ENCODE assay signal across 36 cellular contexts in the genomic region with DNA sequence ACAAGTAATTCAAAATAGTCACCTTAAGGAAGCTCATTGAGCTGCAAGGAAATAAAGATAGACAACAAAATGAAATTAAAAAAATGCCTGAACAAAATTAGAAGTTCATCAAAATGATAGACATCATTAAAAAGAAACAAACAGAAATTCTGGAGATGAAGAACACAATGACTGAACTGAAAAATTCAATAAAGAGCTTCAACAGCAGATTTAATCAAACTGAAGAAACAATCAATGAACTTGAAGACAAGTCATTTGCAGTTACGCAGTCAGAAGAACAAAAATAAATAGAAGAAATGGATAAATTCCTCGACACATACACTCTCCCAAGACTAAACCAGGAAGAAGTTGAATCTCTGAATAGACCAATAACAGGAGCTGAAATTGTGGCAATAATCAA.
"Had no signal": no experiment of that assay in that cellular context is flagged by ENCODE, and none has a peak within 500 bp of the region (broad histone marks: within the 10 kb centered on the region; RNA-seq: fewer than 3 reads in every experiment).

No MANE protein-coding gene starts in this region.

- H3K36me3 Mint-ChIP-seq: activated CD4-positive, alpha-beta memory T cell treated with anti-CD3 and anti-CD28 coated beads for 36 hours; activated CD8-positive, alpha-beta memory T cell treated with anti-CD3 and anti-CD28 coated beads, Interleukin-2, amount 10 ng/mL, durations not matched to agents 7 days and 5 days; activated naive CD4-positive, alpha-beta T cell treated with anti-CD3 and anti-CD28 coated beads, Interleukin-2, amount 10 ng/mL, durations not matched to agents 7 days and 5 days; activated naive CD8-positive, alpha-beta T cell treated with anti-CD3 and anti-CD28 coated beads, Interleukin-2, amount 10 ng/mL, durations not matched to agents 7 days and 5 days had no signal

- H3K4me1 Mint-ChIP-seq: activated B cell treated with CpG ODN at 0.5 μM for 24 hours; activated CD4-positive, alpha-beta T cell treated with anti-CD3 and anti-CD28 coated beads, Interleukin-2, amount 10 ng/mL, durations not matched to agents 24 days and 14 days; activated CD8-positive, alpha-beta memory T cell treated with anti-CD3 and anti-CD28 coated beads, Interleukin-2, amount 10 ng/mL, durations not matched to agents 7 days and 5 days; activated naive CD4-positive, alpha-beta T cell treated with anti-CD3 and anti-CD28 coated beads, Interleukin-2, amount 10 ng/mL, durations not matched to agents 7 days and 5 days; activated naive CD4-positive, alpha-beta T cell treated with anti-CD3 and anti-CD28 coated beads, Interleukin-2, amount 50 U/mL, for 24 hours; activated naive CD8-positive, alpha-beta T cell treated with anti-CD3 and anti-CD28 coated beads, Interleukin-2, amount 10 ng/mL, durations not matched to agents 7 days and 5 days; activated naive CD8-positive, alpha-beta T cell treated with anti-CD3 and anti-CD28 coated beads, Interleukin-2, amount 50 U/mL, for 24 hours; brain; central memory CD8-positive, alpha-beta T cell had no signal

- H3K27me3 ChIP-seq: ascending aorta, cardiac muscle cell had no signal

- H3K4me1 ChIP-seq: ascending aorta had no signal

- DNase-seq: activated B cell treated with CpG ODN at 0.5 μM for 24 hours; activated CD4-positive, alpha-beta memory T cell treated with anti-CD3 and anti-CD28 coated beads for 36 hours; activated CD4-positive, alpha-beta T cell treated with anti-CD3 and anti-CD28 coated beads for 4 hours; activated CD4-positive, alpha-beta T cell treated with anti-CD3 and anti-CD28 coated beads, Interleukin-2, amount 10 ng/mL, durations not matched to agents 24 days and 14 days; activated CD4-positive, alpha-beta T cell treated with anti-CD3 and anti-CD28 coated beads, Interleukin-2, amount 50 U/mL, for 1 hour; activated CD4-positive, alpha-beta T cell treated with anti-CD3 and anti-CD28 coated beads, Interleukin-2, amount 50 U/mL, for 4 hours; activated CD4-positive, CD25-positive, alpha-beta regulatory T cell treated with anti-CD3 and anti-CD28 coated beads, Interleukin-2, amount 50 U/mL, for 72 hours; activated CD8-positive, alpha-beta memory T cell treated with anti-CD3 and anti-CD28 coated beads for 24 hours; activated CD8-positive, alpha-beta memory T cell treated with anti-CD3 and anti-CD28 coated beads, Interleukin-2, amount 10 ng/mL, durations not matched to agents 7 days and 5 days; activated CD8-positive, alpha-beta memory T cell treated with anti-CD3 and anti-CD28 coated beads, Interleukin-2, amount 50 U/mL, for 48 hours; activated CD8-positive, alpha-beta T cell treated with anti-CD3 and anti-CD28 coated beads, Interleukin-2, amount 10 ng/mL, durations not matched to agents 7 days and 5 days; activated effector memory CD4-positive, alpha-beta T cell treated with Interleukin-2 at 50 U/mL for 16 hours; activated gamma-delta T cell; activated naive CD4-positive, alpha-beta T cell treated with anti-CD3 and anti-CD28 coated beads, Interleukin-2, amount 10 ng/mL, durations not matched to agents 7 days and 5 days; activated naive CD4-positive, alpha-beta T cell treated with Interleukin-2 at 50 U/mL for 16 hours; activated naive CD8-positive, alpha-beta T cell treated with anti-CD3 and anti-CD28 coated beads, Interleukin-2, amount 10 ng/mL, durations not matched to agents 7 days and 5 days; activated naive CD8-positive, alpha-beta T cell treated with anti-CD3 and anti-CD28 coated beads, Interleukin-2, amount 50 U/mL, for 24 hours; activated T-cell treated with anti-CD3 and anti-CD28 coated beads, Interleukin-2, amount 50 U/mL, for 24 hours; activated T-cell treated with anti-CD3 and anti-CD28 coated beads, Interleukin-2, amount 50 U/mL, for 48 hours; amygdala; anterior cingulate cortex; caudate nucleus; cerebellar nuclear complex; T-helper 1 cell; T-helper 2 cell; T-helper 9 cell had no signal

- H3K27me3 Mint-ChIP-seq: activated B cell treated with CpG ODN at 0.5 μM for 24 hours; activated CD4-positive, alpha-beta memory T cell treated with anti-CD3 and anti-CD28 coated beads for 36 hours; activated CD4-positive, alpha-beta T cell treated with anti-CD3 and anti-CD28 coated beads, Interleukin-2, amount 10 ng/mL, durations not matched to agents 24 days and 14 days; activated CD8-positive, alpha-beta memory T cell treated with anti-CD3 and anti-CD28 coated beads, Interleukin-2, amount 10 ng/mL, durations not matched to agents 7 days and 5 days; activated naive CD4-positive, alpha-beta T cell treated with anti-CD3 and anti-CD28 coated beads, Interleukin-2, amount 10 ng/mL, durations not matched to agents 7 days and 5 days; activated naive CD4-positive, alpha-beta T cell treated with anti-CD3 and anti-CD28 coated beads, Interleukin-2, amount 50 U/mL, for 24 hours; activated naive CD8-positive, alpha-beta T cell; activated naive CD8-positive, alpha-beta T cell treated with anti-CD3 and anti-CD28 coated beads, Interleukin-2, amount 10 ng/mL, durations not matched to agents 7 days and 5 days; activated naive CD8-positive, alpha-beta T cell treated with anti-CD3 and anti-CD28 coated beads, Interleukin-2, amount 50 U/mL, for 24 hours; activated T-cell treated with anti-CD3 and anti-CD28 coated beads, Interleukin-2, amount 50 U/mL, for 24 hours; brain; central memory CD8-positive, alpha-beta T cell had no signal

- H3K4me3 ChIP-seq: ascending aorta, cardiac muscle cell had no signal

- H3K36me3 ChIP-seq: ascending aorta, cardiac muscle cell had no signal

- H3K27ac ChIP-seq: ascending aorta, cardiac muscle cell, VCaP had no signal

- ATAC-seq: activated CD8-positive, alpha-beta memory T cell treated with anti-CD3 and anti-CD28 coated beads, Interleukin-2, amount 10 ng/mL, durations not matched to agents 7 days and 5 days; activated CD8-positive, alpha-beta T cell treated with anti-CD3 and anti-CD28 coated beads, Interleukin-2, amount 10 ng/mL, durations not matched to agents 7 days and 5 days; activated naive CD8-positive, alpha-beta T cell treated with anti-CD3 and anti-CD28 coated beads, Interleukin-2, amount 50 U/mL, for 24 hours had no signal

- H3K4me3 Mint-ChIP-seq: activated B cell treated with CpG ODN at 0.5 μM for 24 hours; activated CD4-positive, alpha-beta memory T cell treated with anti-CD3 and anti-CD28 coated beads for 36 hours; activated CD4-positive, alpha-beta T cell treated with anti-CD3 and anti-CD28 coated beads, Interleukin-2, amount 10 ng/mL, durations not matched to agents 24 days and 14 days; activated CD8-positive, alpha-beta memory T cell treated with anti-CD3 and anti-CD28 coated beads, Interleukin-2, amount 10 ng/mL, durations not matched to agents 7 days and 5 days; activated CD8-positive, alpha-beta T cell treated with anti-CD3 and anti-CD28 coated beads, Interleukin-2, amount 10 ng/mL, durations not matched to agents 7 days and 5 days; activated naive CD4-positive, alpha-beta T cell treated with anti-CD3 and anti-CD28 coated beads, Interleukin-2, amount 10 ng/mL, durations not matched to agents 7 days and 5 days; activated naive CD4-positive, alpha-beta T cell treated with anti-CD3 and anti-CD28 coated beads, Interleukin-2, amount 50 U/mL, for 24 hours; activated naive CD8-positive, alpha-beta T cell; activated naive CD8-positive, alpha-beta T cell treated with anti-CD3 and anti-CD28 coated beads, Interleukin-2, amount 10 ng/mL, durations not matched to agents 7 days and 5 days; activated naive CD8-positive, alpha-beta T cell treated with anti-CD3 and anti-CD28 coated beads, Interleukin-2, amount 50 U/mL, for 24 hours; activated T-cell treated with anti-CD3 and anti-CD28 coated beads, Interleukin-2, amount 50 U/mL, for 24 hours; brain; central memory CD8-positive, alpha-beta T cell; T-helper 1 cell treated with Interleukin-12 subunit alpha and Interleukin-12 subunit beta and Interleukin-4 antibody, amounts not matched to agents 30 μg/mL and 1 μg/mL, for 36 hours; T-helper 2 cell treated with Interferon-gamma antibody and Interleukin-4, amounts not matched to agents 5 μg/mL and 100 μg/mL, for 36 hours had no signal

- H3K27ac Mint-ChIP-seq: activated B cell treated with CpG ODN at 0.5 μM for 24 hours; activated CD4-positive, alpha-beta memory T cell treated with anti-CD3 and anti-CD28 coated beads for 36 hours; activated CD4-positive, alpha-beta T cell treated with anti-CD3 and anti-CD28 coated beads, Interleukin-2, amount 10 ng/mL, durations not matched to agents 24 days and 14 days; activated CD8-positive, alpha-beta memory T cell treated with anti-CD3 and anti-CD28 coated beads, Interleukin-2, amount 10 ng/mL, durations not matched to agents 7 days and 5 days; activated CD8-positive, alpha-beta T cell treated with anti-CD3 and anti-CD28 coated beads, Interleukin-2, amount 10 ng/mL, durations not matched to agents 7 days and 5 days; activated naive CD4-positive, alpha-beta T cell treated with anti-CD3 and anti-CD28 coated beads, Interleukin-2, amount 50 U/mL, for 24 hours; activated naive CD8-positive, alpha-beta T cell; activated naive CD8-positive, alpha-beta T cell treated with anti-CD3 and anti-CD28 coated beads, Interleukin-2, amount 10 ng/mL, durations not matched to agents 7 days and 5 days; activated naive CD8-positive, alpha-beta T cell treated with anti-CD3 and anti-CD28 coated beads, Interleukin-2, amount 50 U/mL, for 24 hours; activated T-cell treated with anti-CD3 and anti-CD28 coated beads, Interleukin-2, amount 50 U/mL, for 24 hours; activated T-helper 2 cell treated with anti-CD3 and anti-CD28 coated beads, Interferon-gamma antibody, Interleukin-2, Interleukin-4, amounts not matched to agents 10 μg/mL and 5 μg/mL and 100 μg/mL, durations not matched to agents 14 hours and 24 hours and 36 hours; brain; T-helper 1 cell treated with Interleukin-12 subunit alpha and Interleukin-12 subunit beta and Interleukin-4 antibody, amounts not matched to agents 30 μg/mL and 1 μg/mL, for 36 hours; T-helper 2 cell treated with Interferon-gamma antibody and Interleukin-4, amounts not matched to agents 5 μg/mL and 100 μg/mL, for 36 hours had no signal
